26 cellular contexts compared by ENCODE assay signal in genomic region chr20:17587148-17587547, GRCh38. TPM values are rescaled to one million over a fixed set of nuclear protein-coding genes. Genes with fewer than 3 reads are reported as not detected.
A peak's percentile ranks its signal among the peaks of the same experiment; 100 is the strongest.
DNase-seq lines count a peak whose midpoint lies in the region; ATAC-seq, FAIRE-seq and TF ChIP-seq lines count a peak whose summit lies in the region.
"Had no signal": no experiment of that assay in that cellular context is flagged by ENCODE, and none has a peak within 500 bp of the region (broad histone marks: within the 10 kb centered on the region; RNA-seq: fewer than 3 reads in every experiment).

No MANE protein-coding gene starts in this region.

- WGBS in trophoblast cell (ENCODE audit: extremely low coverage, insufficient coverage, insufficient read length): no CpG with 5 or more reads among the region's 1 CpG
- WGBS in transverse colon (ENCODE audit: low coverage in 1 of 2), 2 donors: 83 to 100% methylated on average over 1 of the region's 1 CpG

- H2BK5ac ChIP-seq in trophoblast cell (ENCODE audit: low read depth, low read length, poor library complexity): no peak overlapping the region

- in situ Hi-C loops in transverse colon (cut with MboI; ENCODE audit: low pct_ligation_motif_present in 1 of 4, low pct_unique_long_range_greater_than_20kb in 1 of 4, low sequenced_read_pairs in 3 of 4) (no loop called here), brain microvascular endothelial cell (cut with HindIII; ENCODE audit: low pct_ligation_motif_present, low sequenced_read_pairs) (no loop called here)

- TF ChIP-seq CTCF in ascending aorta (IDR thresholded peaks at IDR 0.05) (no peak), transverse colon (IDR thresholded peaks at IDR 0.05) (no peak), brain microvascular endothelial cell (IDR thresholded peaks at IDR 0.05; ENCODE audit: low read depth, low read length, missing control alignments) (no peak)

- H3K4me1 Mint-ChIP-seq in activated T-cell treated with anti-CD3 and anti-CD28 coated beads, Interleukin-2, amount 50 U/mL, for 72 hours (ENCODE audit: low read depth): peaks cover 11% of the 10 kb centered on the region
- H3K4me1 Mint-ChIP-seq in activated T-cell treated with anti-CD3 and anti-CD28 coated beads, Interleukin-2, amount 50 U/mL, for 4 hours (ENCODE audit: low read depth): peaks cover 31% of the 10 kb centered on the region

- no peak overlapping the region for H2BK12ac ChIP-seq in trophoblast cell (ENCODE audit: low read length)

- FAIRE-seq in frontal cortex (lab: Jason Lieb, UNC): no peak
- FAIRE-seq: GM12891, HTR-8/SVneo, RCC 7860 had no signal

- H3K18ac ChIP-seq in trophoblast cell (ENCODE audit: low read length): no peak overlapping the region

- peak overlapping the region; percentile 54 for H3K27ac Mint-ChIP-seq in activated T-cell treated with anti-CD3 and anti-CD28 coated beads, Interleukin-2, amount 50 U/mL, for 72 hours

- H3K9ac ChIP-seq in trophoblast cell (ENCODE audit: low read length): no peak overlapping the region
- H3K9ac ChIP-seq in Karpas-422 (ENCODE audit: low read length): no peak overlapping the region

- no peak for TF ChIP-seq EP300 in transverse colon (IDR thresholded peaks at IDR 0.05; ENCODE audit: low read depth)

- no peak for TF ChIP-seq POLR2A in transverse colon (IDR thresholded peaks at IDR 0.05)

- intact Hi-C loops in ascending aorta (cut with DNase I) (no loop called here), transverse colon (cut with DNase I; ENCODE audit: low total_unique reads) (no loop called here)

- no peaks in the 10 kb centered on the region for H3K27me3 Mint-ChIP-seq in activated T-cell treated with anti-CD3 and anti-CD28 coated beads, Interleukin-2, amount 50 U/mL, for 72 hours (ENCODE audit: low read depth)
- H3K27me3 Mint-ChIP-seq in activated T-cell treated with anti-CD3 and anti-CD28 coated beads, Interleukin-2, amount 50 U/mL, for 4 hours (ENCODE audit: low read depth): no peaks in the 10 kb centered on the region

- H3K27me3 ChIP-seq in ascending aorta (no peaks in the 10 kb centered on the region), trophoblast cell (ENCODE audit: insufficient read depth, low read length) (no peaks in the 10 kb centered on the region), transverse colon (no peaks in the 10 kb centered on the region), Karpas-422 (ENCODE audit: low read length) (no peaks in the 10 kb centered on the region), brain microvascular endothelial cell (replicated peaks) (no peaks in the 10 kb centered on the region)
- H3K27me3 ChIP-seq: BE2C, MG63 had no signal

- no peaks in the 10 kb centered on the region for H3K9me2 ChIP-seq in Karpas-422 (replicated peaks; ENCODE audit: insufficient read depth, low read length)

- no peak overlapping the region for H3K23ac ChIP-seq in trophoblast cell (ENCODE audit: low read length)

- H4K8ac ChIP-seq in trophoblast cell (ENCODE audit: low read depth, low read length): no peak overlapping the region

- no peak overlapping the region for H3K4me3 Mint-ChIP-seq in activated T-cell treated with anti-CD3 and anti-CD28 coated beads, Interleukin-2, amount 50 U/mL, for 72 hours
- H3K4me3 Mint-ChIP-seq in activated T-cell treated with anti-CD3 and anti-CD28 coated beads, Interleukin-2, amount 50 U/mL, for 4 hours: no peak overlapping the region

- no peak overlapping the region for H2BK120ac ChIP-seq in trophoblast cell (ENCODE audit: insufficient read depth, low read length, poor library complexity)

- no peak overlapping the region for H3K4me2 ChIP-seq in trophoblast cell (ENCODE audit: low read length)
- no peak overlapping the region for H3K4me2 ChIP-seq in Karpas-422 (ENCODE audit: low read depth, low read length, poor library complexity, severe bottlenecking)

- H4K12ac ChIP-seq in trophoblast cell (ENCODE audit: low read depth, low read length): no peak overlapping the region

- H3K4me1 ChIP-seq in ascending aorta (peaks cover 10 to 55% of the 10 kb centered on the region in 2 donors), trophoblast cell (ENCODE audit: control insufficient read depth in 1 of 2, insufficient read depth in 2 of 2, low read length in 2 of 2) (no peaks in the 10 kb centered on the region), transverse colon (peaks cover 11 to 90% (median 34%) of the 10 kb centered on the region in 4 donors), Karpas-422 (ENCODE audit: low read length) (peaks cover 6% of the 10 kb centered on the region)
- H3K4me1 ChIP-seq: BE2C had no signal

- H3K79me2 ChIP-seq in trophoblast cell (ENCODE audit: control insufficient read depth, insufficient read depth, low read length, poor library complexity) (peaks cover 14% of the 10 kb centered on the region), Karpas-422 (ENCODE audit: low read length) (no peaks in the 10 kb centered on the region)

- peaks cover 0 to 21% of the 10 kb centered on the region in 2 donors for H3K36me3 ChIP-seq in ascending aorta
- peaks cover 4 to 8% of the 10 kb centered on the region in 2 experiments for H3K36me3 ChIP-seq in trophoblast cell (ENCODE audit: control insufficient read depth in 1 of 2, insufficient read depth in 2 of 2, low read length in 2 of 2)
- no peaks in the 10 kb centered on the region for H3K36me3 ChIP-seq in transverse colon
- no peaks in the 10 kb centered on the region for H3K36me3 ChIP-seq in Karpas-422 (ENCODE audit: insufficient read depth, low read length)
- H3K36me3 ChIP-seq in brain microvascular endothelial cell (replicated peaks): peaks cover 9% of the 10 kb centered on the region
- H3K36me3 ChIP-seq: HAP-1 had no signal

- H2AFZ ChIP-seq in trophoblast cell (ENCODE audit: insufficient read depth, low read length, poor library complexity) (no peak overlapping the region), Karpas-422 (ENCODE audit: low read length) (no peak overlapping the region)

- H3K4me3 ChIP-seq in ascending aorta: peak overlapping the region; percentile 12 to 55
- H3K4me3 ChIP-seq in trophoblast cell (ENCODE audit: low read depth, low read length): no peak overlapping the region
- no peak overlapping the region for H3K4me3 ChIP-seq in transverse colon
- no peak overlapping the region for H3K4me3 ChIP-seq in Karpas-422 (ENCODE audit: low read length)
- no peak overlapping the region for H3K4me3 ChIP-seq in brain microvascular endothelial cell (ENCODE audit: low read depth, low read length)
- H3K4me3 ChIP-seq: HAP-1, MG63 had no signal

- ATAC-seq in activated T-cell treated with anti-CD3 and anti-CD28 coated beads, Interleukin-2, amount 50 U/mL, for 72 hours (replicated peaks in 1 of 2): no peak
- no peak for ATAC-seq in activated T-cell treated with anti-CD3 and anti-CD28 coated beads, Interleukin-2, amount 50 U/mL, for 4 hours

- peaks cover 8% of the 10 kb centered on the region; the same call in 1 of the 2 replicates for H4K20me1 ChIP-seq in Karpas-422 (ENCODE audit: insufficient read depth, low read depth, low read length)

- H2AK5ac ChIP-seq in trophoblast cell (ENCODE audit: low read length): no peak overlapping the region

- peaks cover 0 to 4% of the 10 kb centered on the region in 2 donors for H3K36me3 Mint-ChIP-seq in activated T-cell treated with anti-CD3 and anti-CD28 coated beads, Interleukin-2, amount 50 U/mL, for 72 hours (ENCODE audit: insufficient read depth in 2 of 2)
- peaks cover 8% of the 10 kb centered on the region for H3K36me3 Mint-ChIP-seq in activated T-cell treated with anti-CD3 and anti-CD28 coated beads, Interleukin-2, amount 50 U/mL, for 4 hours (ENCODE audit: insufficient read depth)

- H3K9me3 Mint-ChIP-seq in activated T-cell treated with anti-CD3 and anti-CD28 coated beads, Interleukin-2, amount 50 U/mL, for 72 hours: no peaks in the 10 kb centered on the region
- no peaks in the 10 kb centered on the region for H3K9me3 Mint-ChIP-seq in activated T-cell treated with anti-CD3 and anti-CD28 coated beads, Interleukin-2, amount 50 U/mL, for 4 hours

- no peaks in the 10 kb centered on the region for H3K9me3 ChIP-seq in ascending aorta
- no peaks in the 10 kb centered on the region for H3K9me3 ChIP-seq in trophoblast cell (ENCODE audit: insufficient read depth, low read depth, low read length)
- no peaks in the 10 kb centered on the region for H3K9me3 ChIP-seq in transverse colon
- H3K9me3 ChIP-seq in Karpas-422 (ENCODE audit: low read length): no peaks in the 10 kb centered on the region
- H3K9me3 ChIP-seq: BE2C, HAP-1, MG63 had no signal

- no peak overlapping the region for H4K91ac ChIP-seq in trophoblast cell (ENCODE audit: low read depth, low read length)

- H3K14ac ChIP-seq in trophoblast cell (ENCODE audit: low read length): no peak overlapping the region

- H3K4ac ChIP-seq in trophoblast cell (ENCODE audit: low read depth, low read length): peak overlapping the region; percentile 39

- no peaks in the 10 kb centered on the region for H3K79me1 ChIP-seq in trophoblast cell (ENCODE audit: low read length)

- DNase-seq in activated T-cell treated with anti-CD3 and anti-CD28 coated beads, Interleukin-2, amount 50 U/mL, for 72 hours: no peak
- no peak for DNase-seq in activated T-cell treated with anti-CD3 and anti-CD28 coated beads, Interleukin-2, amount 50 U/mL, for 4 hours
- DNase-seq in ascending aorta (ENCODE audit: low spot score in 2 of 2) (no peak), trophoblast cell (no peak), transverse colon (no peak), frontal cortex (ENCODE audit: low spot score in 2 of 2) (no peak), Karpas-422 (no peak), brain microvascular endothelial cell (no peak)
- DNase-seq: 8988T, ACHN, BE2C, Calu3, DMS79 treated with DMSO at 0.1 percent for 48 hours, GF-D8, GOT3, KBM-7, MG63, NCI-H2029, NCI-H446, NCI-H524 treated with DMSO at 0.1 percent for 48 hours, NCI-H774, SIG-M5 had no signal

- H3K27ac ChIP-seq in ascending aorta (peak overlapping the region; percentile 67 to 75), trophoblast cell (ENCODE audit: low read depth, low read length) (no peak overlapping the region), transverse colon (peak overlapping the region; percentile 63 to 79 (median 74)), Karpas-422 (ENCODE audit: low read length) (no peak overlapping the region), brain microvascular endothelial cell (no peak overlapping the region)

RNA-seq across cellular contexts. Expression of gene DSTN, which starts 17.3 kb away (rescaled TPM):
- total RNA-seq in activated T-cell treated with anti-CD3 and anti-CD28 coated beads, Interleukin-2, amount 50 U/mL, for 72 hours: 10 to 100 TPM; 62.8 to 70.4 TPM
- 10 to 100 TPM; 55.0 to 70.3 (median 63.6) TPM for total RNA-seq in activated T-cell treated with anti-CD3 and anti-CD28 coated beads, Interleukin-2, amount 50 U/mL, for 4 hours
- 452 TPM for total RNA-seq in ascending aorta
- 565 and 566 TPM in 2 replicates for polyA plus RNA-seq in trophoblast cell (2013)
- total RNA-seq in transverse colon: 100 to 1,000 TPM; 280 to 589 (median 373) TPM
- 258 TPM for total RNA-seq in frontal cortex
- 8.9 and 9.5 TPM in 2 replicates for total RNA-seq in Karpas-422 (2014; rRNA removed; shearing (Covaris generic); ENCODE audit: low replicate concordance)

RNA-seq across cellular contexts. Expression of gene BFSP1, which starts 56.0 kb away (rescaled TPM):
- 1 to 10 TPM in 1 of 2 donors, under 1 TPM in 1; 0.23 to 1.2 TPM for total RNA-seq in activated T-cell treated with anti-CD3 and anti-CD28 coated beads, Interleukin-2, amount 50 U/mL, for 72 hours
- total RNA-seq in activated T-cell treated with anti-CD3 and anti-CD28 coated beads, Interleukin-2, amount 50 U/mL, for 4 hours: under 1 TPM; 0.15 to 0.45 (median 0.16) TPM
- total RNA-seq in ascending aorta (not detected), transverse colon (under 1 TPM in 3 of 4 donors, not detected in 1; 0.75 to 1.00 (median 0.82) TPM), frontal cortex (0.41 TPM)
- 2.2 and 2.7 TPM in 2 replicates for polyA plus RNA-seq in trophoblast cell (2013)
- total RNA-seq in Karpas-422 (2014; rRNA removed; shearing (Covaris generic); ENCODE audit: low replicate concordance): not detected in 2 replicates

Comparison
In these comparisons a context has a peak if more than half of its experiments do, and no peak if none do; other contexts are left out.
1. H3K27ac ChIP-seq: peak in ascending aorta (2 of 2) and transverse colon (4 of 4); none in trophoblast cell (single experiment), Karpas-422 (single experiment) and brain microvascular endothelial cell (single experiment).
2. H3K4me3 ChIP-seq: peak in ascending aorta (2 of 2); none in trophoblast cell (single experiment), transverse colon (0 of 4), Karpas-422 (single experiment) and brain microvascular endothelial cell (single experiment).